ENCODE assay signal across 1 cellular context in genomic region chrX:131279197-131279596, GRCh38.
TF ChIP-seq lines count a peak whose summit lies in the region.

No MANE protein-coding gene starts in this region.

TF ChIP-seq in GM23338, 12 proteins besides CTCF, POLR2A, EP300 and RAD21 (continued from another document):
- TF ChIP-seq STAT1 (IDR thresholded peaks at IDR 0.05; ENCODE audit: unreplicated experiment) (no peak), ZNF331 (CRISPR knock-in tag; IDR thresholded peaks at IDR 0.05; ENCODE audit: low read depth) (no peak), ZNF462 (CRISPR knock-in tag; IDR thresholded peaks at IDR 0.05) (no peak), ETS1 (IDR thresholded peaks at IDR 0.05) (no peak), EZH2phosphoT487 (IDR thresholded peaks at IDR 0.05; ENCODE audit: unreplicated experiment) (no peak)
TF ChIP-seq in GM23338: peak in this region for 0.
